Comparison of ENCODE assay signal across 15 cellular contexts in the genomic region with DNA sequence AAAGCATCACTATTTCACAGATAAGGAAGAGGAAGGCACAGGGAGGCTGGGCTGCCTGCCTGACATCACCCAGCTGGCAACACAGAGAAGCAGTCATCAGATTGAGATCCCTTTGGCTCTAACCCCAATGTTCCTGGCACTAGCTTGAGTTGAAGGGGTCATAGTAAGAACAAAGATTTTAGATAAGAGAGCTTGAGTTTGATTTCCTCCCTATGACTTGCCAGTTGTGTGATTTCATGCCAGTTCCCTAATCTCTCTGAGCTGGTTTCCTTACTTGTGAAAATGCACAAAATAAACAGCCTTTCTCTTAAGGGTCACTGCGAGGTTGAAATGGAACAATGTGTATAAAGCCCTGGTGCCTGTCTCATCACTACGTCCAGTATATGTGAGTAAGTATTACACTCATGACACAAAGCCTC.
DNase-seq lines count a peak whose midpoint lies in the region; FAIRE-seq and TF ChIP-seq lines count a peak whose summit lies in the region.
"Had no signal": no experiment of that assay in that cellular context is flagged by ENCODE, and none has a peak within 500 bp of the region (broad histone marks: within the 10 kb centered on the region; RNA-seq: fewer than 3 reads in every experiment).

No MANE protein-coding gene starts in this region.

- no peak for TF ChIP-seq CTCF in BE2C (IDR thresholded peaks at IDR 0.05; ENCODE audit: low read depth, low read length)

- no peaks in the 10 kb centered on the region for H3K4me1 ChIP-seq in BE2C
- H3K4me1 ChIP-seq: ascending aorta had no signal

- no peak for FAIRE-seq in H54 (lab: Jason Lieb, UNC)
- FAIRE-seq: islet of Langerhans had no signal

- DNase-seq in HT1080 (ENCODE audit: low read depth) (peak; percentile 8), dermis microvascular lymphatic vessel endothelial cell (ENCODE audit: low read depth in 2 of 2) (peak; percentile 91 to 99), iris pigment epithelial cell (ENCODE audit: low read depth) (peak; percentile 3), putamen (ENCODE audit: low spot score) (peak; percentile 13), BE2C (no peak), NCI-H2081 (lab: John Stamatoyannopoulos, UW) (no peak), KG1 (lab: John Stamatoyannopoulos, UW) (no peak), H54 (ENCODE audit: insufficient read length, low spot score) (no peak)
- DNase-seq: activated CD8-positive, alpha-beta T cell treated with anti-CD3 and anti-CD28 coated beads for 36 hours; dorsolateral prefrontal cortex; natural killer cell; NCI-H1092; NCI-H226 had no signal

- no peak for TF ChIP-seq POLR2A in H54 (IDR thresholded peaks at IDR 0.05; ENCODE audit: low read depth, low read length)

- H3K36me3 ChIP-seq in BE2C: no peaks in the 10 kb centered on the region
- H3K36me3 ChIP-seq: ascending aorta had no signal

- no peaks in the 10 kb centered on the region for H3K9me3 ChIP-seq in BE2C
- H3K9me3 ChIP-seq: ascending aorta had no signal

- H3K4me3 ChIP-seq in BE2C (ENCODE audit: low read depth, low read length): no peak overlapping the region
- H3K4me3 ChIP-seq: ascending aorta had no signal

- H3K27me3 ChIP-seq in BE2C: no peaks in the 10 kb centered on the region
- H3K27me3 ChIP-seq: ascending aorta, dorsolateral prefrontal cortex had no signal

Comparison
In these comparisons a context has a peak if more than half of its experiments do, and no peak if none do; other contexts are left out.
1. DNase-seq: peak in HT1080 (single experiment), dermis microvascular lymphatic vessel endothelial cell (2 of 2), iris pigment epithelial cell (single experiment) and putamen (single experiment); none in BE2C (single experiment), NCI-H2081 (0 of 2), KG1 (single experiment) and H54 (single experiment).